In genomic region chr17:82296511-82297279, GRCh38 we compare ENCODE assay signal across 8 cellular contexts. TPM values are rescaled to one million over a fixed set of nuclear protein-coding genes. Genes with fewer than 3 reads are reported as not detected.
A peak's percentile ranks its signal among the peaks of the same experiment; 100 is the strongest.
DNase-seq lines count a peak whose midpoint lies in the region; ATAC-seq and TF ChIP-seq lines count a peak whose summit lies in the region.

No MANE protein-coding gene starts in this region.

- H3K79me2 ChIP-seq in smooth muscle cell (ENCODE audit: low read depth): no peaks in the 10 kb centered on the region

- WGBS in esophagus muscularis mucosa: 40% methylated on average over 7 of the region's 7 CpGs
- 78% methylated on average over 5 of the region's 7 CpGs for WGBS in smooth muscle cell (ENCODE audit: low lambda C conversion rate)

- H3K4me3 ChIP-seq in esophagus muscularis mucosa: peak overlapping the region; percentile 52 to 64 (median 58)
- no peak overlapping the region for H3K4me3 ChIP-seq in smooth muscle cell

- H3K27me3 ChIP-seq in esophagus muscularis mucosa (no peaks in the 10 kb centered on the region), smooth muscle cell (ENCODE audit: low read depth) (no peaks in the 10 kb centered on the region)

- H3K27ac ChIP-seq in esophagus muscularis mucosa (replicated peaks in 1 of 4) (peak overlapping the region; percentile 88 to 94 (median 90)), smooth muscle cell (ENCODE audit: low read depth) (no peak overlapping the region)

- no peaks in the 10 kb centered on the region for H4K20me1 ChIP-seq in smooth muscle cell (ENCODE audit: low read depth)

- peaks cover 3% of the 10 kb centered on the region for H3F3A ChIP-seq in smooth muscle cell (ENCODE audit: low read depth)

- H3K9me3 ChIP-seq in esophagus muscularis mucosa (no peaks in the 10 kb centered on the region), smooth muscle cell (replicated peaks; ENCODE audit: low read depth) (no peaks in the 10 kb centered on the region)

- intact Hi-C loops in esophagus muscularis mucosa (cut with DNase I): no loop called here

- H3K4me1 ChIP-seq in esophagus muscularis mucosa (peaks cover 62 to 81% (median 73%) of the 10 kb centered on the region in 4 donors), smooth muscle cell (ENCODE audit: low read depth) (no peaks in the 10 kb centered on the region)

- in situ Hi-C loops in G401 (cut with HindIII; ENCODE audit: low sequenced_read_pairs): loop anchor here (10.0 kb wide), 1 partner anchor 48 kb away; no protein-coding TSS in a partner anchor

- H3K4me2 ChIP-seq in smooth muscle cell: peak overlapping the region; percentile 35

- no peak for TF ChIP-seq CTCF in esophagus muscularis mucosa (IDR thresholded peaks at IDR 0.05)
- no peak for TF ChIP-seq CTCF in smooth muscle cell (IDR thresholded peaks at IDR 0.05; ENCODE audit: borderline replicate concordance, insufficient read depth, poor library complexity, severe bottlenecking)

- no peak for TF ChIP-seq POLR2A in esophagus muscularis mucosa (IDR thresholded peaks at IDR 0.05; ENCODE audit: low read depth)

- DNase-seq in DMS153 (lab: John Stamatoyannopoulos, UW) (peak; percentile 28), DMS153 treated with DMSO at 0.1 percent for 48 hours (lab: John Stamatoyannopoulos, UW; ENCODE audit: unreplicated experiment) (no peak), RPMI8226 (peak; percentile 40), esophagus muscularis mucosa (ENCODE audit: extremely low spot score) (no peak), smooth muscle cell (lab: John Stamatoyannopoulos, UW; ENCODE audit: unreplicated experiment) (no peak), G401 (ENCODE audit: low spot score) (no peak), Ammon's horn (ENCODE audit: low spot score) (no peak)

- no peaks in the 10 kb centered on the region for H3K36me3 ChIP-seq in esophagus muscularis mucosa
- no peaks in the 10 kb centered on the region for H3K36me3 ChIP-seq in smooth muscle cell (ENCODE audit: low read depth)

- no peak overlapping the region for H3K9ac ChIP-seq in smooth muscle cell (ENCODE audit: low read depth)

- no peak for ATAC-seq in GM19023 (IDR thresholded peaks at IDR 0.05; ENCODE audit: unreplicated experiment)

- no peak overlapping the region for H2AFZ ChIP-seq in smooth muscle cell (ENCODE audit: low read depth)

- TF ChIP-seq EP300 in esophagus muscularis mucosa (IDR thresholded peaks at IDR 0.05): no peak

RNA-seq across cellular contexts. Expression of gene CD7, which starts 20.7 kb away (rescaled TPM):
- 1 to 10 TPM in 2 of 4 donors, under 1 TPM in 1, not detected in 1; 0.91 to 5.7 (median 2.0) TPM for total RNA-seq in esophagus muscularis mucosa
- not detected in 2 replicates for total RNA-seq in smooth muscle cell
- 0.18 and 0.79 TPM in 2 replicates for polyA plus RNA-seq in smooth muscle cell
- total RNA-seq in G401 (2014; rRNA removed; shearing (Covaris generic)): 3.8 and 26.3 TPM in 2 replicates

RNA-seq across cellular contexts. Expression of gene CSNK1D, which starts 23.2 kb away (rescaled TPM):
- total RNA-seq in esophagus muscularis mucosa (10 to 100 TPM; 47.2 to 65.5 (median 61.0) TPM), smooth muscle cell (51.6 and 75.3 TPM in 2 replicates)
- polyA plus RNA-seq in smooth muscle cell: 135 and 172 TPM in 2 replicates
- 83.1 and 87.7 TPM in 2 replicates for total RNA-seq in G401 (2014; rRNA removed; shearing (Covaris generic))

RNA-seq across cellular contexts. Expression of gene SECTM1, which starts 36.9 kb away (rescaled TPM):
- total RNA-seq in esophagus muscularis mucosa (10 to 100 TPM in 3 of 4 donors, 1 to 10 TPM in 1; 10.0 to 41.1 (median 22.2) TPM), smooth muscle cell (not detected in 2 replicates)
- polyA plus RNA-seq in smooth muscle cell: 0.48 and 0.49 TPM in 2 replicates
- 3.1 and 10.5 TPM in 2 replicates for total RNA-seq in G401 (2014; rRNA removed; shearing (Covaris generic))

Comparison
In these comparisons a context has a peak if more than half of its experiments do, and no peak if none do; other contexts are left out.
1. DNase-seq: peak in DMS153 (single experiment) and RPMI8226 (single experiment); none in DMS153 treated with DMSO at 0.1 percent for 48 hours (single experiment), esophagus muscularis mucosa (single experiment), smooth muscle cell (single experiment), G401 (single experiment) and Ammon's horn (single experiment).